1 cellular context compared by ENCODE assay signal in the genomic region with DNA sequence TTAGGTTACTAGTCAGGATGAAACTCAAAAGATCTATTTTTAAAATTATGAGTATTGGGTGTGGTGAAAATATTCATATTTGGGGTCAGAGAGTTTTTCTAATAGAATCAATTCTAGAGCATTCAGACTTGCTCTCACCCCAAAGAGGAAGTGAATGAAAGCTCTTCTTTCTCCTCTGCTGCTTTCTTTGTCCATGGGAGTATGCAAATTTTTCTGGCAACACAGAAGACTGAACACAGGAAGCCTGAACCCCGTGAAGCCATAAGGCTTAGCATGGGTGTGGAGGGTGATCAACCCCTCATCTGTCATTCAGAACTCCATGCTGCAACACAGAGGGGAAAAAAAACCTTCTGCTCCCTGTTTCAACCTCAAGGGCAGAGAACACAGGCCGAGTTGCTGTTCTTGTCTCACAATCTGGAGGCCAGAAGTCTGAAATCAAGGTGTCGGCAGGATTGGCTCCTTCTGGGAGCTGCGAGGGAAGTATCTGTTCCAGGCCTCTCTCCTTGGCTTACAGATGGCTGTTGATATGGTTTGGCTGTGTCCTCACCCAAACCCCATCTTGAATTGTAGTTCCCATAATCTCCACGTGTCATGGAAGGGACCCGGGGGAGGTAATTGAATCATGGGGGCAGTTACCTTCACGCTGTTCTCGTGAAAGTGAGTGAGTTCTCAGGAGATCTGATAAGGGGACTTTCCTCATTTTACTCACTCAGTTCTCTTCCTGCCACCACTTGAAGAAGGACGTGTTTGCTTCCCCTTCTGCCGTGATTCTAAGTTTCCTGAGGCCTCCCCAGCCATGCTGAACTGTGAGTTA.
TF ChIP-seq lines count a peak whose summit lies in the region.

No MANE protein-coding gene starts in this region.

TF ChIP-seq in WTC11, 78 proteins besides CTCF, POLR2A, EP300 and RAD21 (continued from another document):
- TF ChIP-seq, protein P1, sequence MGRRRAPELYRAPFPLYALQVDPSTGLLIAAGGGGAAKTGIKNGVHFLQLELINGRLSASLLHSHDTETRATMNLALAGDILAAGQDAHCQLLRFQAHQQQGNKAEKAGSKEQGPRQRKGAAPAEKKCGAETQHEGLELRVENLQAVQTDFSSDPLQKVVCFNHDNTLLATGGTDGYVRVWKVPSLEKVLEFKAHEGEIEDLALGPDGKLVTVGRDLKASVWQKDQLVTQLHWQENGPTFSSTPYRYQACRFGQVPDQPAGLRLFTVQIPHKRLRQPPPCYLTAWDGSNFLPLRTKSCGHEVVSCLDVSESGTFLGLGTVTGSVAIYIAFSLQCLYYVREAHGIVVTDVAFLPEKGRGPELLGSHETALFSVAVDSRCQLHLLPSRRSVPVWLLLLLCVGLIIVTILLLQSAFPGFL (CRISPR knock-in tag; IDR thresholded peaks at IDR 0.05; ENCODE audit: borderline replicate concordance): no peak
- TF ChIP-seq NFYB (CRISPR knock-in tag; conservative IDR thresholded peaks at IDR 0.05; ENCODE audit: low read depth) (no peak), GRHL2 (CRISPR knock-in tag; IDR thresholded peaks at IDR 0.05; ENCODE audit: insufficient replicate concordance, severe bottlenecking) (no peak), FOXP1 (CRISPR knock-in tag; IDR thresholded peaks at IDR 0.05; ENCODE audit: borderline replicate concordance) (no peak), NR2C2 (CRISPR knock-in tag; IDR thresholded peaks at IDR 0.05) (no peak), AR (CRISPR knock-in tag; IDR thresholded peaks at IDR 0.05) (no peak)
- TF ChIP-seq, protein P2, sequence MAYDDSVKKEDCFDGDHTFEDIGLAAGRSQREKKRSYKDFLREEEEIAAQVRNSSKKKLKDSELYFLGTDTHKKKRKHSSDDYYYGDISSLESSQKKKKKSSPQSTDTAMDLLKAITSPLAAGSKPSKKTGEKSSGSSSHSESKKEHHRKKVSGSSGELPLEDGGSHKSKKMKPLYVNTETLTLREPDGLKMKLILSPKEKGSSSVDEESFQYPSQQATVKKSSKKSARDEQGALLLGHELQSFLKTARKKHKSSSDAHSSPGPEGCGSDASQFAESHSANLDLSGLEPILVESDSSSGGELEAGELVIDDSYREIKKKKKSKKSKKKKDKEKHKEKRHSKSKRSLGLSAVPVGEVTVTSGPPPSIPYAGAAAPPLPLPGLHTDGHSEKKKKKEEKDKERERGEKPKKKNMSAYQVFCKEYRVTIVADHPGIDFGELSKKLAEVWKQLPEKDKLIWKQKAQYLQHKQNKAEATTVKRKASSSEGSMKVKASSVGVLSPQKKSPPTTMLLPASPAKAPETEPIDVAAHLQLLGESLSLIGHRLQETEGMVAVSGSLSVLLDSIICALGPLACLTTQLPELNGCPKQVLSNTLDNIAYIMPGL (CRISPR knock-in tag; IDR thresholded peaks at IDR 0.05): no peak
- TF ChIP-seq, protein P3, sequence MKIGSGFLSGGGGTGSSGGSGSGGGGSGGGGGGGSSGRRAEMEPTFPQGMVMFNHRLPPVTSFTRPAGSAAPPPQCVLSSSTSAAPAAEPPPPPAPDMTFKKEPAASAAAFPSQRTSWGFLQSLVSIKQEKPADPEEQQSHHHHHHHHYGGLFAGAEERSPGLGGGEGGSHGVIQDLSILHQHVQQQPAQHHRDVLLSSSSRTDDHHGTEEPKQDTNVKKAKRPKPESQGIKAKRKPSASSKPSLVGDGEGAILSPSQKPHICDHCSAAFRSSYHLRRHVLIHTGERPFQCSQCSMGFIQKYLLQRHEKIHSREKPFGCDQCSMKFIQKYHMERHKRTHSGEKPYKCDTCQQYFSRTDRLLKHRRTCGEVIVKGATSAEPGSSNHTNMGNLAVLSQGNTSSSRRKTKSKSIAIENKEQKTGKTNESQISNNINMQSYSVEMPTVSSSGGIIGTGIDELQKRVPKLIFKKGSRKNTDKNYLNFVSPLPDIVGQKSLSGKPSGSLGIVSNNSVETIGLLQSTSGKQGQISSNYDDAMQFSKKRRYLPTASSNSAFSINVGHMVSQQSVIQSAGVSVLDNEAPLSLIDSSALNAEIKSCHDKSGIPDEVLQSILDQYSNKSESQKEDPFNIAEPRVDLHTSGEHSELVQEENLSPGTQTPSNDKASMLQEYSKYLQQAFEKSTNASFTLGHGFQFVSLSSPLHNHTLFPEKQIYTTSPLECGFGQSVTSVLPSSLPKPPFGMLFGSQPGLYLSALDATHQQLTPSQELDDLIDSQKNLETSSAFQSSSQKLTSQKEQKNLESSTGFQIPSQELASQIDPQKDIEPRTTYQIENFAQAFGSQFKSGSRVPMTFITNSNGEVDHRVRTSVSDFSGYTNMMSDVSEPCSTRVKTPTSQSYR (CRISPR knock-in tag; IDR thresholded peaks at IDR 0.05): no peak
